1 cellular context compared by ENCODE assay signal in genomic region chr1:53735261-53735660, GRCh38.
TF ChIP-seq lines count a peak whose summit lies in the region.

No MANE protein-coding gene starts in this region.

TF ChIP-seq in SK-N-SH, 30 proteins besides CTCF, POLR2A, EP300 and RAD21 (continued from another document):
- TF ChIP-seq REST (IDR thresholded peaks at IDR 0.05; ENCODE audit: low read depth, low read length) (no peak), MXI1 (IDR thresholded peaks at IDR 0.05; ENCODE audit: low read depth, low read length) (no peak), FOSL2 (IDR thresholded peaks at IDR 0.05; ENCODE audit: borderline replicate concordance, low read depth) (no peak), MAX (IDR thresholded peaks at IDR 0.05; ENCODE audit: low read depth) (no peak), USF2 (IDR thresholded peaks at IDR 0.05; ENCODE audit: borderline replicate concordance, low read depth, low read length) (no peak), ELF1 (IDR thresholded peaks at IDR 0.05) (no peak)
